In the genomic region with DNA sequence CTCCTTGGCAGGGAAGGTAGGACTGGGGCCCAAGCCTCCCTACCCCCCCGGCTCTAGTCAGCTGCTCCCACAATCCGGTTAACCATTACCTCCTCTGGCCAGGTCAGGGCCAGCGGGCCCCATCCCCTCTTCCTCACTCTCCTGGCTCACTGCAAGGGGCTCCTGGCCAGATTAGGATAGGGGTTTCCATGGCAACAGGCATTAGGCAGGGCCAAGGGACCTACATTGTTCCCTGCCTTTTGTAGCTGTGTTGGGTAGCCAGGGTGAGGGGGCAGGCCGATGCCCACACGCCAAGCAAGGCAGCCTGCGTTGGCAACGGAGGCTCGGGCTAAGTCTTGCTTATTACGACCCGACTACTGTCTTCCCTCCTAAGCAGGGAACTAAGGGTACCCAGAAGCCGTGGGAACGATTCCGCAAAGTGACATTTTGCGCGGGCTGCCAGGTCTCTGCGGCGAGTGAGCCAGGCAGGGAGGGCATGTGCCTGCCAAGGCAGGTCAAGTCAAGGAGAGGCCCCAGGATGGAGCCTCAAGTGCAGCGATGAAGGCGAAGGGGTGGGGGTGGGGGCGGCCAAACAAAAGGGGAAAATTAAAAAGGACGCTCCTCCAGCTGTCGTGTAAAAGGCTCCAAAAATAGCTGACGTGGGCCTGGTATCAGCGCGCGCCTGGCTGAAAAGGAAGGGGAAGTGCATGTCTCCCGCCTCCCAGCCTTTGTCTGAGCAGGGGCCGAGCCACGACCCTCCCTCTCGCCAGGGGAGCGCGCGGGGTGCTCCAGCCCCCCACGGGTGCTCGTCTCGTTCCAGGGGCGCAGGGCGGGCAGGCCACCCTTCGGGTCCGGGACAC, we compare ENCODE assay signal across 8 cellular contexts. TPM values are rescaled to one million over a fixed set of nuclear protein-coding genes. Genes with fewer than 3 reads are reported as not detected.
DNase-seq lines count a peak whose midpoint lies in the region; ATAC-seq and TF ChIP-seq lines count a peak whose summit lies in the region.

No MANE protein-coding gene starts in this region.

- peaks cover 14% of the 10 kb centered on the region for H3K36me3 Mint-ChIP-seq in activated CD8-positive, alpha-beta memory T cell treated with anti-CD3 and anti-CD28 coated beads, Interleukin-2, amount 10 ng/mL, durations not matched to agents 7 days and 5 days
- H3K36me3 Mint-ChIP-seq in activated CD4-positive, alpha-beta T cell treated with anti-CD3 and anti-CD28 coated beads, Interleukin-2, amount 10 ng/mL, durations not matched to agents 7 days and 5 days (ENCODE audit: low read depth) = peaks cover 41% of the 10 kb centered on the region

- intact Hi-C loops in esophagus squamous epithelium (cut with DNase I) (no loop called here), upper lobe of right lung (cut with DNase I) (no loop called here)

- ATAC-seq in activated CD8-positive, alpha-beta memory T cell treated with anti-CD3 and anti-CD28 coated beads, Interleukin-2, amount 10 ng/mL, durations not matched to agents 7 days and 5 days = no peak
- ATAC-seq in upper lobe of right lung = peak; percentile 29

- H3K4me1 Mint-ChIP-seq in activated CD8-positive, alpha-beta memory T cell treated with anti-CD3 and anti-CD28 coated beads, Interleukin-2, amount 10 ng/mL, durations not matched to agents 7 days and 5 days = peaks cover 54% of the 10 kb centered on the region
- H3K4me1 Mint-ChIP-seq in activated CD4-positive, alpha-beta T cell treated with anti-CD3 and anti-CD28 coated beads, Interleukin-2, amount 10 ng/mL, durations not matched to agents 7 days and 5 days = peaks cover 62% of the 10 kb centered on the region

- peaks cover 37 to 93% (median 63%) of the 10 kb centered on the region in 3 donors for H3K4me1 ChIP-seq in esophagus squamous epithelium
- peaks cover 33% of the 10 kb centered on the region for H3K4me1 ChIP-seq in upper lobe of right lung

- H3K27ac Mint-ChIP-seq in activated CD8-positive, alpha-beta memory T cell treated with anti-CD3 and anti-CD28 coated beads, Interleukin-2, amount 10 ng/mL, durations not matched to agents 7 days and 5 days = peak overlapping the region; percentile 96
- H3K27ac Mint-ChIP-seq in activated CD4-positive, alpha-beta T cell treated with anti-CD3 and anti-CD28 coated beads, Interleukin-2, amount 10 ng/mL, durations not matched to agents 7 days and 5 days = peak overlapping the region; percentile 96

- H3K36me3 ChIP-seq in MG63 = 0 out of 2 replicates have a peak, but pooled peaks cover 2% of the 10 kb centered on the region
- H3K36me3 ChIP-seq in esophagus squamous epithelium = no peaks in the 10 kb centered on the region
- H3K36me3 ChIP-seq in upper lobe of right lung = no peaks in the 10 kb centered on the region

- POLR2A ChIA-PET in activated CD4-positive, alpha-beta T cell treated with anti-CD3 and anti-CD28 coated beads, Interleukin-2, amount 10 ng/mL, durations not matched to agents 7 days and 5 days (lab: Charles Lee) = no interaction called here

- TF ChIP-seq POLR2A in esophagus squamous epithelium (IDR thresholded peaks at IDR 0.05) = no peak

- CTCF ChIA-PET in activated CD8-positive, alpha-beta memory T cell treated with anti-CD3 and anti-CD28 coated beads, Interleukin-2, amount 10 ng/mL, durations not matched to agents 7 days and 5 days (lab: Charles Lee) = interaction anchor here (1.0 to 2.9 kb wide), 5 partner anchors 8 to 120 kb away, joined by 3 to 19 read pairs (median 10); no protein-coding TSS in a partner anchor
- CTCF ChIA-PET in activated CD4-positive, alpha-beta T cell treated with anti-CD3 and anti-CD28 coated beads, Interleukin-2, amount 10 ng/mL, durations not matched to agents 7 days and 5 days (lab: Charles Lee) = interaction anchor here (0.6 to 4.1 kb wide), 4 partner anchors 10 to 1210 kb away, joined by 3 to 21 read pairs (median 4); no protein-coding TSS in a partner anchor

- DNase-seq in activated CD8-positive, alpha-beta memory T cell treated with anti-CD3 and anti-CD28 coated beads, Interleukin-2, amount 10 ng/mL, durations not matched to agents 7 days and 5 days = peak; percentile 61
- DNase-seq in activated CD8-positive, alpha-beta memory T cell treated with anti-CD3 and anti-CD28 coated beads, Interleukin-2, amount 50 U/mL, for 4 hours = no peak
- DNase-seq in MG63 (peak; percentile 31), esophagus squamous epithelium (lab: John Stamatoyannopoulos, UW) (no peak), myocyte (ENCODE audit: low read depth) (peak; percentile 88), upper lobe of right lung (peak; percentile 79), T1000 (lab: John Stamatoyannopoulos, UW) (no peak)
- peak; percentile 58 for DNase-seq in activated CD4-positive, alpha-beta T cell treated with anti-CD3 and anti-CD28 coated beads, Interleukin-2, amount 10 ng/mL, durations not matched to agents 7 days and 5 days

- TF ChIP-seq CTCF in esophagus squamous epithelium (IDR thresholded peaks at IDR 0.05) (no peak), upper lobe of right lung (IDR thresholded peaks at IDR 0.05) (no peak)

- H3K9me3 Mint-ChIP-seq in activated CD8-positive, alpha-beta memory T cell treated with anti-CD3 and anti-CD28 coated beads, Interleukin-2, amount 10 ng/mL, durations not matched to agents 7 days and 5 days (ENCODE audit: low read depth) = no peaks in the 10 kb centered on the region
- H3K9me3 Mint-ChIP-seq in activated CD4-positive, alpha-beta T cell treated with anti-CD3 and anti-CD28 coated beads, Interleukin-2, amount 10 ng/mL, durations not matched to agents 7 days and 5 days = no peaks in the 10 kb centered on the region

- no peaks in the 10 kb centered on the region for H3K27me3 ChIP-seq in MG63
- H3K27me3 ChIP-seq in esophagus squamous epithelium = no peaks in the 10 kb centered on the region
- H3K27me3 ChIP-seq in upper lobe of right lung = no peaks in the 10 kb centered on the region

- H3K9me3 ChIP-seq in MG63 (no peaks in the 10 kb centered on the region), esophagus squamous epithelium (no peaks in the 10 kb centered on the region), upper lobe of right lung (no peaks in the 10 kb centered on the region)

- H3K27me3 Mint-ChIP-seq in activated CD8-positive, alpha-beta memory T cell treated with anti-CD3 and anti-CD28 coated beads, Interleukin-2, amount 10 ng/mL, durations not matched to agents 7 days and 5 days = peaks cover 4% of the 10 kb centered on the region
- peaks cover 3% of the 10 kb centered on the region for H3K27me3 Mint-ChIP-seq in activated CD4-positive, alpha-beta T cell treated with anti-CD3 and anti-CD28 coated beads, Interleukin-2, amount 10 ng/mL, durations not matched to agents 7 days and 5 days

- H3K4me3 Mint-ChIP-seq in activated CD8-positive, alpha-beta memory T cell treated with anti-CD3 and anti-CD28 coated beads, Interleukin-2, amount 10 ng/mL, durations not matched to agents 7 days and 5 days = peak overlapping the region; percentile 79
- H3K4me3 Mint-ChIP-seq in activated CD4-positive, alpha-beta T cell treated with anti-CD3 and anti-CD28 coated beads, Interleukin-2, amount 10 ng/mL, durations not matched to agents 7 days and 5 days = peak overlapping the region; percentile 75

- peak overlapping the region; percentile 96 to 98 (median 97) for H3K27ac ChIP-seq in esophagus squamous epithelium
- peak overlapping the region; percentile 94 for H3K27ac ChIP-seq in upper lobe of right lung

- H3K4me3 ChIP-seq in MG63 (peak overlapping the region; percentile 57), esophagus squamous epithelium (peak overlapping the region; percentile 69 to 98 (median 92)), upper lobe of right lung (peak overlapping the region; percentile 87)

- 4 to 6% methylated on average over 23 to 25 of the region's 40 CpGs for WGBS in esophagus squamous epithelium, 2 donors

RNA-seq across cellular contexts. Expression of a gene that starts 0.9 kb away (rescaled TPM):
- 100 to 1,000 TPM; 196 to 293 TPM for total RNA-seq in activated CD8-positive, alpha-beta memory T cell treated with anti-CD3 and anti-CD28 coated beads, Interleukin-2, amount 10 ng/mL, durations not matched to agents 7 days and 5 days
- total RNA-seq in MG63 (2014; rRNA removed; shearing (Covaris generic); ENCODE audit: low replicate concordance) = 45.7 and 57.2 TPM in 2 replicates
- 100 to 1,000 TPM; 332 to 349 TPM for total RNA-seq in activated CD4-positive, alpha-beta T cell treated with anti-CD3 and anti-CD28 coated beads, Interleukin-2, amount 10 ng/mL, durations not matched to agents 7 days and 5 days
- total RNA-seq in esophagus squamous epithelium = 100 to 1,000 TPM in 2 of 4 donors, 10 to 100 TPM in 2; 60.7 to 155 (median 103) TPM
- 222 and 295 TPM in 2 replicates for total RNA-seq in myocyte
- 130 TPM for polyA plus RNA-seq in myocyte (2012)
- total RNA-seq in upper lobe of right lung = 43.1 TPM

Comparison
In these comparisons a context has a peak if more than half of its experiments do, and no peak if none do; other contexts are left out.
1. DNase-seq: peak in activated CD8-positive, alpha-beta memory T cell treated with anti-CD3 and anti-CD28 coated beads, Interleukin-2, amount 10 ng/mL, durations not matched to agents 7 days and 5 days (single experiment), MG63 (single experiment), activated CD4-positive, alpha-beta T cell treated with anti-CD3 and anti-CD28 coated beads, Interleukin-2, amount 10 ng/mL, durations not matched to agents 7 days and 5 days (single experiment), myocyte (single experiment) and upper lobe of right lung (single experiment); none in activated CD8-positive, alpha-beta memory T cell treated with anti-CD3 and anti-CD28 coated beads, Interleukin-2, amount 50 U/mL, for 4 hours (single experiment), esophagus squamous epithelium (single experiment) and T1000 (single experiment).
2. Peak in every context shown above with its lines, with median percentiles within 50 percentile points of each other: H3K4me3 ChIP-seq.